In the genomic region with DNA sequence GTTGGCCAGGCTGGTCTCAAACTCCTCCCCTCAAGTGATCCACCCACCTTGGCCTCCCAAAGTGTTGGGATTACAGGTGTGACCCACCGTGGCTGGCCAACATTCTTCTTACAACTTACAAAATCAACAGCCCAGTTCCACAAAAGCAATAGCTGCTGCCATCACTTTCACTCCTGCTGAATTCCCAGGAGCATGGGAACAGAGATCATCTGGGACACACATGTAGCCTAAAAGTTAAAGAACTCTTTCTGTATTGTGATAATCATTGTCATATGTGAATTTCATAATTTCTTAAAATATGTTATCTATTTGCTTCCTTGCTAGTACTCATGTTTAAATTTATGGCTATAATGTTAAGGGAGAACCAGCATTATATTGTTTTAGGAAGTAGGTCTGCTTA, we compare ENCODE assay signal across 30 cellular contexts.
"Had no signal": no experiment of that assay in that cellular context is flagged by ENCODE, and none has a peak within 500 bp of the region (broad histone marks: within the 10 kb centered on the region; RNA-seq: fewer than 3 reads in every experiment).

No MANE protein-coding gene starts in this region.

- ATAC-seq: activated CD4-positive, CD25-positive, alpha-beta regulatory T cell treated with anti-CD3 and anti-CD28 coated beads, Interleukin-2, amount 50 U/mL, for 24 hours; activated CD8-positive, alpha-beta T cell treated with anti-CD3 and anti-CD28 coated beads for 36 hours; activated naive CD4-positive, alpha-beta T cell treated with anti-CD3 and anti-CD28 coated beads, Interleukin-2, amount 50 U/mL, for 72 hours; foreskin keratinocyte; heart left ventricle; left colon; naive thymus-derived CD4-positive, alpha-beta T cell; pancreas; psoas muscle; stimulated activated memory B cell treated with anti-CD40 and anti-IgM and Interleukin-4, amounts not matched to agents 10 μg/mL and 1 μg/mL and 100 μg/mL, for 72 hours had no signal

- H3K27me3 Mint-ChIP-seq: activated CD4-positive, alpha-beta T cell treated with anti-CD3 and anti-CD28 coated beads, Interleukin-2, amount 10 ng/mL, durations not matched to agents 7 days and 5 days; activated CD8-positive, alpha-beta T cell treated with anti-CD3 and anti-CD28 coated beads for 36 hours; central memory CD8-positive, alpha-beta T cell; dendritic cell treated with granulocyte-macrophage colony-stimulating factor and Interleukin-4, amounts not matched to agents 40 ng/mL and 50 ng/mL, for 4 days; naive thymus-derived CD4-positive, alpha-beta T cell; stimulated activated memory B cell treated with anti-CD40 and anti-IgM and Interleukin-4, amounts not matched to agents 10 μg/mL and 1 μg/mL and 100 μg/mL, for 72 hours had no signal

- H3K4me3 Mint-ChIP-seq: activated CD4-positive, alpha-beta T cell treated with anti-CD3 and anti-CD28 coated beads, Interleukin-2, amount 10 ng/mL, durations not matched to agents 7 days and 5 days; activated CD8-positive, alpha-beta T cell treated with anti-CD3 and anti-CD28 coated beads for 36 hours; central memory CD8-positive, alpha-beta T cell; dendritic cell treated with granulocyte-macrophage colony-stimulating factor and Interleukin-4, amounts not matched to agents 40 ng/mL and 50 ng/mL, for 4 days; immature natural killer cell; naive thymus-derived CD4-positive, alpha-beta T cell; neural crest cell; stimulated activated memory B cell treated with anti-CD40 and anti-IgM and Interleukin-4, amounts not matched to agents 10 μg/mL and 1 μg/mL and 100 μg/mL, for 72 hours had no signal

- H3K27ac Mint-ChIP-seq: activated CD4-positive, alpha-beta T cell treated with anti-CD3 and anti-CD28 coated beads, Interleukin-2, amount 10 ng/mL, durations not matched to agents 7 days and 5 days; activated CD8-positive, alpha-beta T cell treated with anti-CD3 and anti-CD28 coated beads for 36 hours; activated naive CD4-positive, alpha-beta T cell treated with anti-CD3 and anti-CD28 coated beads, Interleukin-2, amount 50 U/mL, for 72 hours; dendritic cell treated with granulocyte-macrophage colony-stimulating factor and Interleukin-4, amounts not matched to agents 40 ng/mL and 50 ng/mL, for 4 days; stimulated activated memory B cell treated with anti-CD40 and anti-IgM and Interleukin-4, amounts not matched to agents 10 μg/mL and 1 μg/mL and 100 μg/mL, for 72 hours had no signal

- H3K9me3 Mint-ChIP-seq: activated CD4-positive, alpha-beta T cell treated with anti-CD3 and anti-CD28 coated beads, Interleukin-2, amount 10 ng/mL, durations not matched to agents 7 days and 5 days; activated CD8-positive, alpha-beta T cell treated with anti-CD3 and anti-CD28 coated beads for 36 hours; activated naive CD4-positive, alpha-beta T cell treated with anti-CD3 and anti-CD28 coated beads, Interleukin-2, amount 50 U/mL, for 72 hours; central memory CD8-positive, alpha-beta T cell; dendritic cell treated with granulocyte-macrophage colony-stimulating factor and Interleukin-4, amounts not matched to agents 40 ng/mL and 50 ng/mL, for 4 days; immature natural killer cell; naive thymus-derived CD4-positive, alpha-beta T cell; neural crest cell; stimulated activated memory B cell treated with anti-CD40 and anti-IgM and Interleukin-4, amounts not matched to agents 10 μg/mL and 1 μg/mL and 100 μg/mL, for 72 hours had no signal

- H3K4me1 Mint-ChIP-seq: central memory CD8-positive, alpha-beta T cell; immature natural killer cell; naive thymus-derived CD4-positive, alpha-beta T cell; neural crest cell; stimulated activated memory B cell treated with anti-CD40 and anti-IgM and Interleukin-4, amounts not matched to agents 10 μg/mL and 1 μg/mL and 100 μg/mL, for 72 hours had no signal

- DNase-seq: activated CD4-positive, alpha-beta T cell treated with anti-CD3 and anti-CD28 coated beads, Interleukin-2, amount 10 ng/mL, durations not matched to agents 7 days and 5 days; activated CD8-positive, alpha-beta T cell treated with anti-CD3 and anti-CD28 coated beads for 36 hours; activated naive CD4-positive, alpha-beta T cell; activated T-cell treated with anti-CD3 and anti-CD28 coated beads, Interleukin-2, amount 50 U/mL, for 48 hours; anterior cingulate cortex; foreskin keratinocyte; heart left ventricle; hypothalamus; immature natural killer cell; kidney; left colon; mammary epithelial cell; naive thymus-derived CD4-positive, alpha-beta T cell; nucleus accumbens; pancreas; psoas muscle; sigmoid colon; small intestine; stimulated activated CD4-positive, alpha-beta T cell treated with anti-CD3 and anti-CD28 coated beads, Interleukin-4, amount 100 ng/mL, for 24 hours; stomach; T-helper 9 cell; tibial artery; WERI-Rb-1 had no signal

- H3K9me3 ChIP-seq: esophagus muscularis mucosa, heart left ventricle, pancreas, psoas muscle, sigmoid colon, stomach, tibial artery had no signal
